Comparison of ENCODE assay signal across 23 cellular contexts in genomic region chr7:105650382-105650729, GRCh38.
"Had no signal": no experiment of that assay in that cellular context is flagged by ENCODE, and none has a peak within 500 bp of the region (broad histone marks: within the 10 kb centered on the region; RNA-seq: fewer than 3 reads in every experiment).

No MANE protein-coding gene starts in this region.

- H3K27ac ChIP-seq: foreskin keratinocyte, right lobe of liver, upper lobe of left lung had no signal

- ATAC-seq: activated CD4-positive, alpha-beta T cell treated with anti-CD3 and anti-CD28 coated beads for 36 hours; activated T-cell treated with anti-CD3 and anti-CD28 coated beads, Interleukin-2, amount 50 U/mL, for 4 hours; left colon; right lobe of liver; stimulated activated memory B cell treated with anti-CD40 and anti-IgM and Interleukin-4, amounts not matched to agents 10 μg/mL and 1 μg/mL and 100 μg/mL, for 72 hours had no signal

- H3K27ac Mint-ChIP-seq: activated CD4-positive, alpha-beta T cell treated with anti-CD3 and anti-CD28 coated beads for 36 hours; dendritic cell treated with granulocyte-macrophage colony-stimulating factor and Interleukin-4, amounts not matched to agents 40 ng/mL and 50 ng/mL, for 4 days; memory B cell; stimulated activated memory B cell treated with anti-CD40 and anti-IgM and Interleukin-4, amounts not matched to agents 10 μg/mL and 1 μg/mL and 100 μg/mL, for 72 hours had no signal

- FAIRE-seq: keratinocyte, small intestine, TTC549 had no signal

- H3K36me3 ChIP-seq: right lobe of liver, upper lobe of left lung had no signal

- H3K4me3 ChIP-seq: right lobe of liver, upper lobe of left lung had no signal

- H3K4me3 Mint-ChIP-seq: activated CD4-positive, alpha-beta T cell treated with anti-CD3 and anti-CD28 coated beads for 36 hours; activated T-cell treated with anti-CD3 and anti-CD28 coated beads, Interleukin-2, amount 50 U/mL, for 4 hours; brain; dendritic cell treated with granulocyte-macrophage colony-stimulating factor and Interleukin-4, amounts not matched to agents 40 ng/mL and 50 ng/mL, for 4 days; memory B cell; naive B cell; neural crest cell; stimulated activated memory B cell treated with anti-CD40 and anti-IgM and Interleukin-4, amounts not matched to agents 10 μg/mL and 1 μg/mL and 100 μg/mL, for 72 hours had no signal

- H3K4me1 ChIP-seq: foreskin keratinocyte had no signal

- DNase-seq: activated CD4-positive, alpha-beta T cell treated with anti-CD3 and anti-CD28 coated beads for 36 hours; activated CD4-positive, alpha-beta T cell treated with anti-CD3 and anti-CD28 coated beads, Interleukin-2, amount 50 U/mL, for 4 hours; activated CD8-positive, alpha-beta memory T cell treated with anti-CD3 and anti-CD28 coated beads for 24 hours; activated CD8-positive, alpha-beta memory T cell treated with anti-CD3 and anti-CD28 coated beads, Interleukin-2, amount 50 U/mL, for 48 hours; activated naive CD4-positive, alpha-beta T cell treated with Interleukin-2 at 50 U/mL for 16 hours; activated T-cell treated with anti-CD3 and anti-CD28 coated beads, Interleukin-2, amount 50 U/mL, for 4 hours; aorta; effector CD8-positive, alpha-beta T cell; left colon; naive B cell; occipital lobe; right lobe of liver; small intestine; stimulated activated CD4-positive, alpha-beta T cell treated with anti-CD3 and anti-CD28 coated beads, Interleukin-2, amount 100 ng/mL, for 24 hours; upper lobe of left lung had no signal

- H3K27me3 Mint-ChIP-seq: activated CD4-positive, alpha-beta T cell treated with anti-CD3 and anti-CD28 coated beads for 36 hours; brain; dendritic cell treated with granulocyte-macrophage colony-stimulating factor and Interleukin-4, amounts not matched to agents 40 ng/mL and 50 ng/mL, for 4 days; memory B cell; naive B cell; stimulated activated memory B cell treated with anti-CD40 and anti-IgM and Interleukin-4, amounts not matched to agents 10 μg/mL and 1 μg/mL and 100 μg/mL, for 72 hours had no signal

- H3K36me3 Mint-ChIP-seq: brain had no signal

- H3K9me3 ChIP-seq: right lobe of liver, upper lobe of left lung had no signal

- H3K27me3 ChIP-seq: foreskin keratinocyte, right lobe of liver, upper lobe of left lung had no signal

- H3K9me3 Mint-ChIP-seq: activated T-cell treated with anti-CD3 and anti-CD28 coated beads, Interleukin-2, amount 50 U/mL, for 4 hours; brain; dendritic cell treated with granulocyte-macrophage colony-stimulating factor and Interleukin-4, amounts not matched to agents 40 ng/mL and 50 ng/mL, for 4 days; memory B cell; naive B cell; neural crest cell; stimulated activated memory B cell treated with anti-CD40 and anti-IgM and Interleukin-4, amounts not matched to agents 10 μg/mL and 1 μg/mL and 100 μg/mL, for 72 hours had no signal
